11 cellular contexts compared by ENCODE assay signal in genomic region chr7:116271161-116271979, GRCh38.
DNase-seq lines count a peak whose midpoint lies in the region; ATAC-seq and TF ChIP-seq lines count a peak whose summit lies in the region.
"Had no signal": no experiment of that assay in that cellular context is flagged by ENCODE, and none has a peak within 500 bp of the region (broad histone marks: within the 10 kb centered on the region; RNA-seq: fewer than 3 reads in every experiment).

No MANE protein-coding gene starts in this region.

- CTCF ChIA-PET in BJ (lab: Yijun Ruan, JAX): interaction anchor here (0.7 to 3.2 kb wide), 7 partner anchors 13 to 320 kb away, joined by 3 to 15 read pairs (median 4); no protein-coding TSS in a partner anchor

- H3K4me3 ChIP-seq in BJ (ENCODE audit: low read depth, low read length): peak overlapping the region; percentile 11; the same call in 1 of the 2 replicates
- peak overlapping the region; percentile 7 to 32 for H3K4me3 ChIP-seq in foreskin fibroblast (ENCODE audit: low read depth in 1 of 2, low read length in 2 of 2)

- intact Hi-C loops in sciatic nerve (cut with DNase I): no loop called here

- DNase-seq in BJ (ENCODE audit: low read depth): peak; percentile 71
- DNase-seq in foreskin fibroblast: peak; percentile 56 to 80
- DNase-seq in sciatic nerve (ENCODE audit: low spot score): no peak
- no peak for DNase-seq in germinal center (ENCODE audit: low spot score)
- no peak for DNase-seq in SHP77 treated with DMSO at 0.1 percent for 48 hours (lab: John Stamatoyannopoulos, UW)
- no peak for DNase-seq in activated CD4-positive, alpha-beta T cell treated with anti-CD3 and anti-CD28 coated beads for 48 hours
- no peak for DNase-seq in midbrain (lab: John Stamatoyannopoulos, UW)
- DNase-seq: COR-L47; effector memory CD4-positive, alpha-beta T cell; NCI-H2171 treated with DMSO at 0.1 percent for 48 hours had no signal

- no peaks in the 10 kb centered on the region for H3K36me3 ChIP-seq in BJ (ENCODE audit: control insufficient read depth, insufficient read depth, low read length)

- POLR2A ChIA-PET in BJ (lab: Charles Lee): interaction anchor here (0.7 to 1.3 kb wide), 5 partner anchors 152 to 406 kb away, joined by 3 to 5 read pairs (median 4); no protein-coding TSS in a partner anchor

- H3K27me3 ChIP-seq in BJ (ENCODE audit: control insufficient read depth, insufficient read depth, low read length): no peaks in the 10 kb centered on the region

- ATAC-seq in SK-N-SH treated with all-trans-retinoic acid at 6 μM for 48 hours (peak; percentile 75), sciatic nerve (peak; percentile 90)

- TF ChIP-seq CTCF in BJ (IDR thresholded peaks at IDR 0.05; ENCODE audit: insufficient read depth, low read depth, low read length) (no peak), foreskin fibroblast (IDR thresholded peaks at IDR 0.05; ENCODE audit: low read depth, low read length) (no peak)

TF ChIP-seq in SK-N-SH treated with all-trans-retinoic acid at 6 μM for 48 hours, 23 proteins besides CTCF, POLR2A, EP300 and RAD21:
- no peak for TF ChIP-seq PPARA (CRISPR knock-in tag; IDR thresholded peaks at IDR 0.05; ENCODE audit: borderline replicate concordance)
- no peak for TF ChIP-seq SNAI2 (CRISPR knock-in tag; IDR thresholded peaks at IDR 0.05)
- no peak for TF ChIP-seq TSHZ2 (CRISPR knock-in tag; IDR thresholded peaks at IDR 0.05)
- no peak for TF ChIP-seq PATZ1 (CRISPR knock-in tag; IDR thresholded peaks at IDR 0.05; ENCODE audit: borderline replicate concordance)
- TF ChIP-seq ZNF565 (CRISPR knock-in tag; conservative IDR thresholded peaks at IDR 0.05; ENCODE audit: low read depth): no peak
- no peak for TF ChIP-seq POU6F1 (CRISPR knock-in tag; IDR thresholded peaks at IDR 0.05; ENCODE audit: borderline replicate concordance, low read depth)
- no peak for TF ChIP-seq CREB5 (CRISPR knock-in tag; IDR thresholded peaks at IDR 0.05; ENCODE audit: low read depth)
- TF ChIP-seq ZNF70 (CRISPR knock-in tag; IDR thresholded peaks at IDR 0.05): no peak
- no peak for TF ChIP-seq ZFP30 (CRISPR knock-in tag; IDR thresholded peaks at IDR 0.05)
- no peak for TF ChIP-seq ARNTL (CRISPR knock-in tag; IDR thresholded peaks at IDR 0.05; ENCODE audit: borderline replicate concordance, low read depth)
- TF ChIP-seq BACH2 (CRISPR knock-in tag; IDR thresholded peaks at IDR 0.05; ENCODE audit: borderline replicate concordance): no peak
- TF ChIP-seq TCF4 (CRISPR knock-in tag; IDR thresholded peaks at IDR 0.05; ENCODE audit: borderline replicate concordance): no peak
- no peak for TF ChIP-seq GLIS3 (CRISPR knock-in tag; IDR thresholded peaks at IDR 0.05)
- no peak for TF ChIP-seq TOX (CRISPR knock-in tag; IDR thresholded peaks at IDR 0.05; ENCODE audit: borderline replicate concordance)
- no peak for TF ChIP-seq ISL1 (CRISPR knock-in tag; IDR thresholded peaks at IDR 0.05)
- no peak for TF ChIP-seq OSR1 (CRISPR knock-in tag; IDR thresholded peaks at IDR 0.05)

Comparison
In these comparisons a context has a peak if more than half of its experiments do, and no peak if none do; other contexts are left out.
1. DNase-seq: peak in BJ (single experiment) and foreskin fibroblast (2 of 2); none in sciatic nerve (single experiment), germinal center (single experiment), SHP77 treated with DMSO at 0.1 percent for 48 hours (single experiment), activated CD4-positive, alpha-beta T cell treated with anti-CD3 and anti-CD28 coated beads for 48 hours (single experiment) and midbrain (single experiment).